Comparison of ENCODE assay signal across 2 cellular contexts in genomic region chr7:82428186-82428961, GRCh38.
TF ChIP-seq lines count a peak whose summit lies in the region.

No MANE protein-coding gene starts in this region.

TF ChIP-seq in SK-N-SH, 30 proteins besides CTCF, POLR2A, EP300 and RAD21 (continued from another document):
- TF ChIP-seq ZBTB33 (IDR thresholded peaks at IDR 0.05; ENCODE audit: borderline replicate concordance, low read depth) = no peak
- TF ChIP-seq FOSL2 (IDR thresholded peaks at IDR 0.05; ENCODE audit: borderline replicate concordance, low read depth) = peak; percentile 53; the same call in 1 of the 2 replicates

TF ChIP-seq in GM23338, 12 proteins besides CTCF, POLR2A, EP300 and RAD21 (continued from another document):
- TF ChIP-seq CREB1 (CRISPR knock-in tag; IDR thresholded peaks at IDR 0.05; ENCODE audit: low read depth) = no peak
- no peak for TF ChIP-seq NANOG (IDR thresholded peaks at IDR 0.05; ENCODE audit: borderline replicate concordance)
- TF ChIP-seq ZNF462 (CRISPR knock-in tag; IDR thresholded peaks at IDR 0.05) = no peak
- no peak for TF ChIP-seq EZH2 (IDR thresholded peaks at IDR 0.05; ENCODE audit: low read depth, unreplicated experiment)
- TF ChIP-seq ZNF331 (CRISPR knock-in tag; IDR thresholded peaks at IDR 0.05; ENCODE audit: low read depth) = no peak
- no peak for TF ChIP-seq ZNF114 (CRISPR knock-in tag; IDR thresholded peaks at IDR 0.05)
- no peak for TF ChIP-seq POLR2AphosphoS5 (IDR thresholded peaks at IDR 0.05; ENCODE audit: low read depth)
